17 cellular contexts compared by ENCODE assay signal in the genomic region with DNA sequence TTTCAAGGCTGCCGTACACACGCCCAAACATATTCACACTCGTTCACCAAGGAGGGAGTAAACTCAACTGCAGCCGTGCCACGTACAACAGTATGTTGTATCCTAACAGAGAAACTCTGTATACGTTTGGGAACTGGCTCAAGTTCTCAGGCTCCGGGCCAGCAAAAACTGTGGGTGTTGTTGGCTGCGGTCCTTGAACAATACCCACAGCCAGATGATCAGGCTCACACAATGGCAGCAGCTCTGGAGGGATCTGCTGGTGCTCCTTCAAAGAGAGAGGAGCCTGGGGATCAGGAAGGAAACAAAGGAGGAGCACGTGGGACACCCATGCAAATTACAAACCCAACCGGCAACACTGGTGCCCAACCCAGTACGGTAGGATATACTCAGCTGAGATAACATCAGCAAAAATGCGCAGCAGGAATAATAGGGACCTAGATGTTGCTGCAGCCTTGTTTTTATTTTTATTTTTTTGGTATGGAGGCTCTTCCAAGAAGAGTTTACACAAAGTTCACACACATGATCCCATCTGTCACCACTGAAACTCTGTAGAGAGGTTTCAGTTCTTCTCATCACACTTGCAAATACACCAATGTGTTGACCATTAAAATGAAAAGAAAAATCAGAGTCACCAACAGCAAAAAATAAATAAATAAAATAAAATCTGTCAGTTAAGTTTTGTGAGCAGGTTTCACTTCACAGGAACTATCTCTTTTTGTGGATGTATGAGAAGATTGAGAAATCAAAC. TPM values are rescaled to one million over a fixed set of nuclear protein-coding genes. Genes with fewer than 3 reads are reported as not detected.
DNase-seq lines count a peak whose midpoint lies in the region; ATAC-seq and TF ChIP-seq lines count a peak whose summit lies in the region.
"Had no signal": no experiment of that assay in that cellular context is flagged by ENCODE, and none has a peak within 500 bp of the region (broad histone marks: within the 10 kb centered on the region; RNA-seq: fewer than 3 reads in every experiment).

No MANE protein-coding gene starts in this region.

- H3K36me3 Mint-ChIP-seq in MCF 10A (ENCODE audit: insufficient read depth, unreplicated experiment) = no peaks in the 10 kb centered on the region
- H3K36me3 Mint-ChIP-seq: activated naive CD8-positive, alpha-beta T cell treated with anti-CD3 and anti-CD28 coated beads, Interleukin-2, amount 10 ng/mL, durations not matched to agents 7 days and 5 days had no signal

- no peak overlapping the region for H3K4me3 Mint-ChIP-seq in MCF 10A (ENCODE audit: unreplicated experiment)
- no peak overlapping the region for H3K4me3 Mint-ChIP-seq in stimulated activated naive CD8-positive, alpha-beta T cell treated with anti-CD3 and anti-CD28 coated beads, Interleukin-15, amount 100 ng/mL, for 72 hours
- H3K4me3 Mint-ChIP-seq: activated naive CD8-positive, alpha-beta T cell treated with anti-CD3 and anti-CD28 coated beads, Interleukin-2, amount 10 ng/mL, durations not matched to agents 7 days and 5 days had no signal

- in situ Hi-C loops in mammary epithelial cell (cut with MboI; ENCODE audit: low sequenced_read_pairs in 2 of 2) = no loop called here

- BruUV-seq in MCF 10A (replicated peaks; lab: Mats Ljungman, UMichigan) (no TSS peak), mammary epithelial cell (replicated peaks; lab: Mats Ljungman, UMichigan) (no TSS peak)

- H2AFZ ChIP-seq in mammary epithelial cell (ENCODE audit: low read depth, low read length) (no peak overlapping the region), MM.1S (ENCODE audit: low read length) (no peak overlapping the region), SK-N-SH (ENCODE audit: low read depth) (no peak overlapping the region)

- ATAC-seq in left ventricle myocardium superior = no peak
- no peak for ATAC-seq in stimulated activated naive CD8-positive, alpha-beta T cell treated with anti-CD3 and anti-CD28 coated beads, Interleukin-15, amount 100 ng/mL, for 72 hours
- ATAC-seq: left colon had no signal

- H3F3A ChIP-seq in MM.1S (ENCODE audit: insufficient read depth, low read length) (no peaks in the 10 kb centered on the region), SK-N-SH (replicated peaks; ENCODE audit: insufficient read depth) (no peaks in the 10 kb centered on the region)

- H3K4me1 ChIP-seq in mammary epithelial cell (ENCODE audit: insufficient read depth, low read length) = no peaks in the 10 kb centered on the region
- H3K4me1 ChIP-seq in MM.1S (ENCODE audit: low read length) = no peaks in the 10 kb centered on the region
- H3K4me1 ChIP-seq in testis = no peaks in the 10 kb centered on the region
- no peaks in the 10 kb centered on the region for H3K4me1 ChIP-seq in SK-N-SH (ENCODE audit: control insufficient read depth in 1 of 2, insufficient read depth in 2 of 2, low read depth in 1 of 2, low read length in 1 of 2)

- H4K20me1 ChIP-seq in mammary epithelial cell (ENCODE audit: insufficient read depth, low read length) (no peaks in the 10 kb centered on the region), MM.1S (ENCODE audit: insufficient read depth, low read length) (no peaks in the 10 kb centered on the region), SK-N-SH (ENCODE audit: insufficient read depth) (no peaks in the 10 kb centered on the region)

- 3% methylated on average over 12 of the region's 12 CpGs for whole genome bisulfite sequencing in mammary epithelial cell (ENCODE audit: low coverage, missing lambda C conversion rate)
- WGBS in testis, 2 donors = 34 to 39% methylated on average over 12 of the region's 12 CpGs
- WGBS in SK-N-SH (ENCODE audit: low lambda C conversion rate) = 76% methylated on average over 12 of the region's 12 CpGs

- CTCF ChIA-PET in MCF 10A (lab: Yijun Ruan, JAX) = interaction anchor here (0.7 to 1.8 kb wide), 2 partner anchors 26 to 266 kb away, joined by 3 to 11 read pairs; no protein-coding TSS in a partner anchor
- CTCF ChIA-PET in mammary epithelial cell (lab: Charles Lee; ENCODE audit: low non-redundant PET) = no interaction called here
- CTCF ChIA-PET in SK-N-SH (lab: Yijun Ruan, JAX) = interaction anchor here (0.7 kb wide), 1 partner anchor 14 kb away, joined by 3 read pairs; no protein-coding TSS in a partner anchor

- H3K27me3 Mint-ChIP-seq in MCF 10A (ENCODE audit: insufficient read depth, unreplicated experiment) = no peaks in the 10 kb centered on the region
- no peaks in the 10 kb centered on the region for H3K27me3 Mint-ChIP-seq in stimulated activated naive CD8-positive, alpha-beta T cell treated with anti-CD3 and anti-CD28 coated beads, Interleukin-15, amount 100 ng/mL, for 72 hours

- H3K27ac Mint-ChIP-seq in MCF 10A (ENCODE audit: low read depth, unreplicated experiment) = no peak overlapping the region
- H3K27ac Mint-ChIP-seq in stimulated activated naive CD8-positive, alpha-beta T cell treated with anti-CD3 and anti-CD28 coated beads, Interleukin-15, amount 100 ng/mL, for 72 hours = no peak overlapping the region
- H3K27ac Mint-ChIP-seq: activated naive CD8-positive, alpha-beta T cell treated with anti-CD3 and anti-CD28 coated beads, Interleukin-2, amount 10 ng/mL, durations not matched to agents 7 days and 5 days had no signal

- no peak for TF ChIP-seq RAD21 in SK-N-SH (IDR thresholded peaks at IDR 0.05; ENCODE audit: low read length)

- peaks cover 7% of the 10 kb centered on the region for H3K4me1 Mint-ChIP-seq in MCF 10A (ENCODE audit: insufficient read depth, unreplicated experiment)
- no peaks in the 10 kb centered on the region for H3K4me1 Mint-ChIP-seq in stimulated activated naive CD8-positive, alpha-beta T cell treated with anti-CD3 and anti-CD28 coated beads, Interleukin-15, amount 100 ng/mL, for 72 hours
- H3K4me1 Mint-ChIP-seq: activated naive CD8-positive, alpha-beta T cell treated with anti-CD3 and anti-CD28 coated beads, Interleukin-2, amount 10 ng/mL, durations not matched to agents 7 days and 5 days had no signal

- intact Hi-C loops in MCF 10A (cut with micrococcal nuclease) (no loop called here), mammary epithelial cell (cut with micrococcal nuclease) (no loop called here), testis (cut with DNase I; ENCODE audit: low total_unique reads) (no loop called here), left ventricle myocardium superior (cut with micrococcal nuclease) (no loop called here)

- H3K9me3 Mint-ChIP-seq in MCF 10A (ENCODE audit: unreplicated experiment) = peaks cover 9% of the 10 kb centered on the region
- peaks cover 0 to 2% of the 10 kb centered on the region in 2 donors for H3K9me3 Mint-ChIP-seq in stimulated activated naive CD8-positive, alpha-beta T cell treated with anti-CD3 and anti-CD28 coated beads, Interleukin-15, amount 100 ng/mL, for 72 hours
- H3K9me3 Mint-ChIP-seq: activated naive CD8-positive, alpha-beta T cell treated with anti-CD3 and anti-CD28 coated beads, Interleukin-2, amount 10 ng/mL, durations not matched to agents 7 days and 5 days had no signal

- H3K4me2 ChIP-seq in mammary epithelial cell (ENCODE audit: insufficient read depth, low read depth, low read length) (no peak overlapping the region), MM.1S (ENCODE audit: low read depth, low read length) (no peak overlapping the region), SK-N-SH (no peak overlapping the region)

- TF ChIP-seq CTCF in MCF 10A (IDR thresholded peaks at IDR 0.05; ENCODE audit: unreplicated experiment) (no peak), mammary epithelial cell (conservative IDR thresholded peaks at IDR 0.05 in 1 of 2, IDR thresholded peaks at IDR 0.05 in 1 of 2; ENCODE audit: extremely low read depth in 1 of 2, insufficient read depth in 1 of 2, low read depth in 1 of 2, low read length in 2 of 2) (no peak), MM.1S (IDR thresholded peaks at IDR 0.05; ENCODE audit: low read length) (no peak), epithelial cell of esophagus (IDR thresholded peaks at IDR 0.05; ENCODE audit: insufficient read depth, low read depth, low read length, missing control alignments) (no peak), testis (IDR thresholded peaks at IDR 0.05) (no peak), SK-N-SH (IDR thresholded peaks at IDR 0.05) (no peak)

- H3K4me3 ChIP-seq in mammary epithelial cell (replicated peaks in 1 of 3; ENCODE audit: insufficient read depth in 1 of 3, low read depth in 2 of 3, low read length in 3 of 3) (no peak overlapping the region), MM.1S (ENCODE audit: low read length) (no peak overlapping the region), epithelial cell of esophagus (ENCODE audit: low read length) (no peak overlapping the region), testis (no peak overlapping the region), SK-N-SH (ENCODE audit: low read depth in 2 of 2, low read length in 1 of 2) (no peak overlapping the region)
- H3K4me3 ChIP-seq: esophagus squamous epithelium had no signal

- no peaks in the 10 kb centered on the region for H3K27me3 ChIP-seq in mammary epithelial cell (ENCODE audit: insufficient read depth, low read length)
- H3K27me3 ChIP-seq in MM.1S (replicated peaks; ENCODE audit: insufficient read depth, low read length) = no peaks in the 10 kb centered on the region
- H3K27me3 ChIP-seq in testis = no peaks in the 10 kb centered on the region
- no peaks in the 10 kb centered on the region for H3K27me3 ChIP-seq in SK-N-SH (ENCODE audit: insufficient read depth)
- H3K27me3 ChIP-seq: esophagus squamous epithelium, neutrophil had no signal

- TF ChIP-seq EP300 in SK-N-SH (IDR thresholded peaks at IDR 0.05; ENCODE audit: borderline replicate concordance in 1 of 2, low read depth in 1 of 2, low read length in 1 of 2) = no peak

- peak; percentile 78 for DNase-seq in MCF 10A (ENCODE audit: unreplicated experiment)
- DNase-seq in mammary epithelial cell = no peak
- peak; percentile 29 for DNase-seq in MM.1S
- peak; percentile 10 for DNase-seq in epithelial cell of esophagus (ENCODE audit: low read depth)
- DNase-seq in testis = peak; percentile 27
- DNase-seq in SK-N-SH = no peak
- no peak for DNase-seq in left ventricle myocardium superior
- DNase-seq in stimulated activated naive CD8-positive, alpha-beta T cell treated with anti-CD3 and anti-CD28 coated beads, Interleukin-15, amount 100 ng/mL, for 72 hours = no peak
- DNase-seq: activated CD4-positive, alpha-beta T cell treated with anti-CD3 and anti-CD28 coated beads for 4 hours; activated naive CD8-positive, alpha-beta T cell treated with anti-CD3 and anti-CD28 coated beads, Interleukin-2, amount 10 ng/mL, durations not matched to agents 7 days and 5 days; DMS79 treated with DMSO at 0.1 percent for 48 hours; esophagus squamous epithelium; left colon; NCI-H446; stimulated activated CD4-positive, alpha-beta T cell treated with anti-CD3 and anti-CD28 coated beads, Interleukin-2, amount 100 ng/mL, for 24 hours had no signal

- dilution Hi-C loops in mammary epithelial cell (cut with HindIII; ENCODE audit: low sequenced_read_pairs) = no loop called here

- H3K36me3 ChIP-seq in mammary epithelial cell (ENCODE audit: insufficient read depth, low read length) = no peaks in the 10 kb centered on the region
- no peaks in the 10 kb centered on the region for H3K36me3 ChIP-seq in MM.1S (replicated peaks; ENCODE audit: insufficient read depth, low read length)
- no peaks in the 10 kb centered on the region for H3K36me3 ChIP-seq in testis (ENCODE audit: low read depth, missing control alignments)
- H3K36me3 ChIP-seq in SK-N-SH (replicated peaks in 1 of 2; ENCODE audit: control insufficient read depth in 1 of 2, insufficient read depth in 2 of 2, low read length in 1 of 2) = no peaks in the 10 kb centered on the region
- H3K36me3 ChIP-seq: esophagus squamous epithelium, neutrophil had no signal

- no peaks in the 10 kb centered on the region for H3K79me2 ChIP-seq in mammary epithelial cell (ENCODE audit: insufficient read depth, low read length)
- H3K79me2 ChIP-seq in MM.1S (ENCODE audit: low read length) = no peaks in the 10 kb centered on the region
- H3K79me2 ChIP-seq in SK-N-SH (ENCODE audit: insufficient read depth) = no peaks in the 10 kb centered on the region

- no peaks in the 10 kb centered on the region for H3K9me2 ChIP-seq in MM.1S (replicated peaks; ENCODE audit: insufficient read depth, low read length)
- H3K9me2 ChIP-seq in SK-N-SH = no peaks in the 10 kb centered on the region

- no peak for TF ChIP-seq POLR2A in testis (IDR thresholded peaks at IDR 0.05)

- H3K9me3 ChIP-seq in mammary epithelial cell (replicated peaks; ENCODE audit: insufficient read depth, low read length) (peaks cover 23% of the 10 kb centered on the region), MM.1S (replicated peaks; ENCODE audit: insufficient read depth, low read length) (no peaks in the 10 kb centered on the region), testis (no peaks in the 10 kb centered on the region), SK-N-SH (no peaks in the 10 kb centered on the region)
- H3K9me3 ChIP-seq: esophagus squamous epithelium, neutrophil had no signal

- POLR2A ChIA-PET in MCF 10A (lab: Yijun Ruan, JAX) (no interaction called here), SK-N-SH (lab: Yijun Ruan, JAX) (no interaction called here)

- H3K9ac ChIP-seq in mammary epithelial cell (ENCODE audit: insufficient read depth, low read length) = no peak overlapping the region
- no peak overlapping the region for H3K9ac ChIP-seq in MM.1S (ENCODE audit: low read length)
- no peak overlapping the region for H3K9ac ChIP-seq in SK-N-SH

- H3K27ac ChIP-seq in mammary epithelial cell (ENCODE audit: insufficient read depth, low read depth, low read length) (no peak overlapping the region), MM.1S (ENCODE audit: low read length) (no peak overlapping the region), testis (no peak overlapping the region), SK-N-SH (ENCODE audit: low read depth in 2 of 2, low read length in 1 of 2) (no peak overlapping the region)
- H3K27ac ChIP-seq: 22Rv1, esophagus squamous epithelium, neutrophil had no signal

RNA-seq across cellular contexts. Expression of a gene that starts 41.1 kb away (rescaled TPM):
- 0.88 and 1.8 TPM in 2 replicates for total RNA-seq in MCF 10A (2022)
- total RNA-seq in mammary epithelial cell = not detected
- polyA plus RNA-seq in mammary epithelial cell = not detected
- polyA minus RNA-seq in mammary epithelial cell = 1.4 TPM
- 10 to 100 TPM; 15.5 to 18.0 TPM for total RNA-seq in testis
- 22.0 TPM for polyA plus RNA-seq in testis (ENCODE audit: insufficient read depth, low read depth, low replicate concordance)
- polyA plus RNA-seq in SK-N-SH (2012; rRNA removed) = 0.43 and 0.67 TPM in 2 replicates
- 0.26 and 0.41 TPM in 2 replicates for polyA plus RNA-seq in SK-N-SH (2012; cell fraction: cytosol; rRNA removed)
- polyA plus RNA-seq in SK-N-SH (2012; cell fraction: nucleus; rRNA removed) = 0.32 and 0.71 TPM in 2 replicates
- total RNA-seq in left ventricle myocardium superior = 9.3 TPM
- total RNA-seq: activated naive CD8-positive, alpha-beta T cell treated with anti-CD3 and anti-CD28 coated beads, Interleukin-2, amount 10 ng/mL, durations not matched to agents 7 days and 5 days had no signal

Comparison
In these comparisons a context has a peak if more than half of its experiments do, and no peak if none do; other contexts are left out.
1. DNase-seq: peak in MCF 10A (single experiment), MM.1S (single experiment), epithelial cell of esophagus (single experiment) and testis (single experiment); none in mammary epithelial cell (single experiment), SK-N-SH (single experiment), left ventricle myocardium superior (single experiment) and stimulated activated naive CD8-positive, alpha-beta T cell treated with anti-CD3 and anti-CD28 coated beads, Interleukin-15, amount 100 ng/mL, for 72 hours (0 of 2).